23 cellular contexts compared by ENCODE assay signal in the genomic region with DNA sequence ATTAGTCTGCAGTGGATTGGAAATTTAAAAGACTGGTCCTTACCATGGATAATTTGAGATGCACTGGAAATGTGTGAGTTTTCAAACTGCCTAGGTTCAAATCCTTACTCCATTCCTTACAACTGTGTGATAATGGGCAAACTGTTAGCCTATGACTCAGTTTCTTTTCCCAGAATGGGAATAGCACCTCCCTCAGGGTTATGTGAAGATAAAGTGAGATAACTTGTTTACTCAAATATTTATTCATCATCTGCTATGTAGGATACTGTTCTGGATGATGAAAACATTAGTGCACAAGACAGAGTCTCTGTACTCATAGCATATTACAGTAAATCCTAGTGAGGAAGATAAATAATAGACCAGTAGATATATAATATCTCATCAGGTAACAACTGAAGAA. TPM values are rescaled to one million over a fixed set of nuclear protein-coding genes. Genes with fewer than 3 reads are reported as not detected.
DNase-seq lines count a peak whose midpoint lies in the region; ATAC-seq and TF ChIP-seq lines count a peak whose summit lies in the region.
"Had no signal": no experiment of that assay in that cellular context is flagged by ENCODE, and none has a peak within 500 bp of the region (broad histone marks: within the 10 kb centered on the region; RNA-seq: fewer than 3 reads in every experiment).

No MANE protein-coding gene starts in this region.

- H3K4me3 Mint-ChIP-seq in WTC11, result no peak overlapping the region
- H3K4me3 Mint-ChIP-seq: activated CD8-positive, alpha-beta memory T cell treated with anti-CD3 and anti-CD28 coated beads, Interleukin-2, amount 10 ng/mL, durations not matched to agents 7 days and 5 days had no signal

- no peaks in the 10 kb centered on the region for H3K4me1 Mint-ChIP-seq in WTC11
- H3K4me1 Mint-ChIP-seq: activated CD8-positive, alpha-beta memory T cell treated with anti-CD3 and anti-CD28 coated beads, Interleukin-2, amount 10 ng/mL, durations not matched to agents 7 days and 5 days had no signal

- H3F3A ChIP-seq in MM.1S (ENCODE audit: insufficient read depth, low read length), result no peaks in the 10 kb centered on the region

- H3K36me3 ChIP-seq in MM.1S (replicated peaks; ENCODE audit: insufficient read depth, low read length), result no peaks in the 10 kb centered on the region

- no peak for ATAC-seq in WTC11
- ATAC-seq: activated CD4-positive, CD25-positive, alpha-beta regulatory T cell treated with anti-CD3 and anti-CD28 coated beads, Interleukin-2, amount 50 U/mL, for 24 hours; activated CD8-positive, alpha-beta memory T cell treated with anti-CD3 and anti-CD28 coated beads, Interleukin-2, amount 10 ng/mL, durations not matched to agents 7 days and 5 days; left ventricle myocardium superior had no signal

- CTCF ChIA-PET in WTC11 (lab: Charles Lee), result no interaction called here

- no peaks in the 10 kb centered on the region for H3K79me2 ChIP-seq in MM.1S (ENCODE audit: low read length)

- no peaks in the 10 kb centered on the region for H3K9me3 Mint-ChIP-seq in WTC11

- no peak overlapping the region for H3K4me2 ChIP-seq in MM.1S (ENCODE audit: low read depth, low read length)

- H3K4me1 ChIP-seq in MM.1S (ENCODE audit: low read length), result no peaks in the 10 kb centered on the region
- H3K4me1 ChIP-seq: SJSA1 had no signal

- no peak overlapping the region for H3K9ac ChIP-seq in MM.1S (ENCODE audit: low read length)

- H4K20me1 ChIP-seq in MM.1S (ENCODE audit: insufficient read depth, low read length), result no peaks in the 10 kb centered on the region

- POLR2A ChIA-PET in WTC11 (lab: Charles Lee), result no interaction called here

- peak; percentile 7 for TF ChIP-seq CTCF in AG09309 (IDR thresholded peaks at IDR 0.05; ENCODE audit: control insufficient read depth, insufficient read depth, low read depth, low read length, missing control alignments)
- TF ChIP-seq CTCF in WTC11 (IDR thresholded peaks at IDR 0.05), result no peak
- no peak for TF ChIP-seq CTCF in fibroblast of villous mesenchyme (IDR thresholded peaks at IDR 0.05; ENCODE audit: insufficient read depth, low read depth, low read length)
- no peak for TF ChIP-seq CTCF in MM.1S (IDR thresholded peaks at IDR 0.05; ENCODE audit: low read length)

- H3K27me3 ChIP-seq in MM.1S (replicated peaks; ENCODE audit: insufficient read depth, low read length), result no peaks in the 10 kb centered on the region
- H3K27me3 ChIP-seq: esophagus muscularis mucosa, SJSA1 had no signal

- no peak for DNase-seq in AG09309 (ENCODE audit: low read depth)
- DNase-seq in EL, result peak; percentile 15
- no peak for DNase-seq in WTC11 (ENCODE audit: low spot score)
- DNase-seq in fibroblast of villous mesenchyme (ENCODE audit: low read depth), result peak; percentile 27
- no peak for DNase-seq in NCI-H1436 (lab: John Stamatoyannopoulos, UW)
- no peak for DNase-seq in medulla oblongata (ENCODE audit: extremely low spot score)
- no peak for DNase-seq in MM.1S
- no peak for DNase-seq in DMS153 treated with DMSO at 0.1 percent for 48 hours (lab: John Stamatoyannopoulos, UW; ENCODE audit: unreplicated experiment)
- DNase-seq: activated CD8-positive, alpha-beta memory T cell treated with anti-CD3 and anti-CD28 coated beads, Interleukin-2, amount 10 ng/mL, durations not matched to agents 7 days and 5 days; activated effector memory CD4-positive, alpha-beta T cell treated with Interleukin-2 at 50 U/mL for 16 hours; cerebellar nuclear complex; effector CD4-positive, alpha-beta T cell; GOT3; head of caudate nucleus; left ventricle myocardium superior; NCI-H1436 treated with DMSO at 0.1 percent for 48 hours; NCI-H2171 treated with DMSO at 0.1 percent for 48 hours; OCI-M1; stimulated activated CD8-positive, alpha-beta memory T cell treated with anti-CD3 and anti-CD28 coated beads, Interleukin-4, amount 100 ng/mL, for 48 hours; substantia nigra had no signal

- H3K4me3 ChIP-seq in AG09309 (ENCODE audit: control insufficient read depth, low read depth, low read length) (no peak overlapping the region), fibroblast of villous mesenchyme (ENCODE audit: low read depth, low read length) (no peak overlapping the region), MM.1S (ENCODE audit: low read length) (no peak overlapping the region)
- H3K4me3 ChIP-seq: esophagus muscularis mucosa, SJSA1 had no signal

- H3K9me3 ChIP-seq in MM.1S (replicated peaks; ENCODE audit: insufficient read depth, low read length), result no peaks in the 10 kb centered on the region
- H3K9me3 ChIP-seq: esophagus muscularis mucosa, SJSA1 had no signal

- peaks cover 79% of the 10 kb centered on the region for H3K36me3 Mint-ChIP-seq in WTC11

- H3K27ac ChIP-seq in MM.1S (ENCODE audit: low read length), result no peak overlapping the region
- H3K27ac ChIP-seq: esophagus muscularis mucosa, SJSA1 had no signal

- no peaks in the 10 kb centered on the region for H3K27me3 Mint-ChIP-seq in WTC11 (ENCODE audit: low read depth)
- H3K27me3 Mint-ChIP-seq: activated CD8-positive, alpha-beta memory T cell treated with anti-CD3 and anti-CD28 coated beads, Interleukin-2, amount 10 ng/mL, durations not matched to agents 7 days and 5 days had no signal

- no peaks in the 10 kb centered on the region for H3K9me2 ChIP-seq in MM.1S (replicated peaks; ENCODE audit: insufficient read depth, low read length)

- no peak overlapping the region for H2AFZ ChIP-seq in MM.1S (ENCODE audit: low read length)

- H3K27ac Mint-ChIP-seq in WTC11, result peak overlapping the region; percentile 62
- H3K27ac Mint-ChIP-seq: activated CD8-positive, alpha-beta memory T cell treated with anti-CD3 and anti-CD28 coated beads, Interleukin-2, amount 10 ng/mL, durations not matched to agents 7 days and 5 days had no signal

TF ChIP-seq in WTC11, 78 proteins besides CTCF, POLR2A, EP300 and RAD21:
- TF ChIP-seq, protein P1, sequence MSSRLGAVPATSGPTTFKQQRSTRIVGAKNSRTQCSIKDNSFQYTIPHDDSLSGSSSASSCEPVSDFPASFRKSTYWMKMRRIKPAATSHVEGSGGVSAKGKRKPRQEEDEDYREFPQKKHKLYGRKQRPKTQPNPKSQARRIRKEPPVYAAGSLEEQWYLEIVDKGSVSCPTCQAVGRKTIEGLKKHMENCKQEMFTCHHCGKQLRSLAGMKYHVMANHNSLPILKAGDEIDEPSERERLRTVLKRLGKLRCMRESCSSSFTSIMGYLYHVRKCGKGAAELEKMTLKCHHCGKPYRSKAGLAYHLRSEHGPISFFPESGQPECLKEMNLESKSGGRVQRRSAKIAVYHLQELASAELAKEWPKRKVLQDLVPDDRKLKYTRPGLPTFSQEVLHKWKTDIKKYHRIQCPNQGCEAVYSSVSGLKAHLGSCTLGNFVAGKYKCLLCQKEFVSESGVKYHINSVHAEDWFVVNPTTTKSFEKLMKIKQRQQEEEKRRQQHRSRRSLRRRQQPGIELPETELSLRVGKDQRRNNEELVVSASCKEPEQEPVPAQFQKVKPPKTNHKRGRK (CRISPR knock-in tag; IDR thresholded peaks at IDR 0.05; ENCODE audit: borderline replicate concordance), result no peak
- TF ChIP-seq ELF4 (CRISPR knock-in tag; IDR thresholded peaks at IDR 0.05; ENCODE audit: low read depth) (no peak), CREM (CRISPR knock-in tag; IDR thresholded peaks at IDR 0.05) (no peak)
- TF ChIP-seq, protein P2, sequence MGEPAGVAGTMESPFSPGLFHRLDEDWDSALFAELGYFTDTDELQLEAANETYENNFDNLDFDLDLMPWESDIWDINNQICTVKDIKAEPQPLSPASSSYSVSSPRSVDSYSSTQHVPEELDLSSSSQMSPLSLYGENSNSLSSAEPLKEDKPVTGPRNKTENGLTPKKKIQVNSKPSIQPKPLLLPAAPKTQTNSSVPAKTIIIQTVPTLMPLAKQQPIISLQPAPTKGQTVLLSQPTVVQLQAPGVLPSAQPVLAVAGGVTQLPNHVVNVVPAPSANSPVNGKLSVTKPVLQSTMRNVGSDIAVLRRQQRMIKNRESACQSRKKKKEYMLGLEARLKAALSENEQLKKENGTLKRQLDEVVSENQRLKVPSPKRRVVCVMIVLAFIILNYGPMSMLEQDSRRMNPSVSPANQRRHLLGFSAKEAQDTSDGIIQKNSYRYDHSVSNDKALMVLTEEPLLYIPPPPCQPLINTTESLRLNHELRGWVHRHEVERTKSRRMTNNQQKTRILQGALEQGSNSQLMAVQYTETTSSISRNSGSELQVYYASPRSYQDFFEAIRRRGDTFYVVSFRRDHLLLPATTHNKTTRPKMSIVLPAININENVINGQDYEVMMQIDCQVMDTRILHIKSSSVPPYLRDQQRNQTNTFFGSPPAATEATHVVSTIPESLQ (CRISPR knock-in tag; IDR thresholded peaks at IDR 0.05), result no peak

RNA-seq across cellular contexts. Expression of gene LRIG2, which starts 28.6 kb away (rescaled TPM):
- 22.5 to 23.5 TPM (median 22.9 TPM) in 3 replicates for total RNA-seq in WTC11 (2021)
- total RNA-seq in fibroblast of villous mesenchyme, result 18.1 and 20.9 TPM in 2 replicates

Comparison
In these comparisons a context has a peak if more than half of its experiments do, and no peak if none do; other contexts are left out.
1. DNase-seq: peak in EL (single experiment) and fibroblast of villous mesenchyme (single experiment); none in AG09309 (single experiment), WTC11 (single experiment), NCI-H1436 (single experiment), medulla oblongata (single experiment), MM.1S (single experiment) and DMS153 treated with DMSO at 0.1 percent for 48 hours (single experiment).